ENCODE assay signal across 14 cellular contexts in genomic region chr19:888615-889385, GRCh38. TPM values are rescaled to one million over a fixed set of nuclear protein-coding genes. Genes with fewer than 3 reads are reported as not detected.
DNase-seq lines count a peak whose midpoint lies in the region; ATAC-seq and TF ChIP-seq lines count a peak whose summit lies in the region.
"Had no signal": no experiment of that assay in that cellular context is flagged by ENCODE, and none has a peak within 500 bp of the region (broad histone marks: within the 10 kb centered on the region; RNA-seq: fewer than 3 reads in every experiment).

No MANE protein-coding gene starts in this region.

- no peak overlapping the region for H2AK5ac ChIP-seq in neuronal stem cell (ENCODE audit: low read depth, low read length)

- H3K4ac ChIP-seq in neuronal stem cell (ENCODE audit: low read length): no peak overlapping the region

- no peak overlapping the region for H4K8ac ChIP-seq in neuronal stem cell (ENCODE audit: low read depth, low read length)

- TF ChIP-seq CTCF in Panc1 (IDR thresholded peaks at IDR 0.05): no peak
- TF ChIP-seq CTCF in foreskin fibroblast (IDR thresholded peaks at IDR 0.05; ENCODE audit: low read depth, low read length): no peak

- H2BK120ac ChIP-seq in neuronal stem cell (ENCODE audit: low read depth, low read length): no peak overlapping the region

- no peak overlapping the region for H3K4me3 Mint-ChIP-seq in activated CD4-positive, alpha-beta T cell treated with anti-CD3 and anti-CD28 coated beads for 36 hours
- H3K4me3 Mint-ChIP-seq in activated T-cell treated with anti-CD3 and anti-CD28 coated beads, Interleukin-2, amount 50 U/mL, for 4 hours: peak overlapping the region; percentile 20

- H2BK15ac ChIP-seq in neuronal stem cell (ENCODE audit: low read length): no peak overlapping the region

- H3K4me1 Mint-ChIP-seq in activated CD4-positive, alpha-beta T cell treated with anti-CD3 and anti-CD28 coated beads for 36 hours: peaks cover 10% of the 10 kb centered on the region
- peaks cover 27% of the 10 kb centered on the region for H3K4me1 Mint-ChIP-seq in activated T-cell treated with anti-CD3 and anti-CD28 coated beads, Interleukin-2, amount 50 U/mL, for 4 hours (ENCODE audit: low read depth)

- H3K9me3 Mint-ChIP-seq in activated CD4-positive, alpha-beta T cell treated with anti-CD3 and anti-CD28 coated beads for 36 hours (ENCODE audit: low read depth): no peaks in the 10 kb centered on the region
- H3K9me3 Mint-ChIP-seq in activated T-cell treated with anti-CD3 and anti-CD28 coated beads, Interleukin-2, amount 50 U/mL, for 4 hours: no peaks in the 10 kb centered on the region

- H3K27ac ChIP-seq in Panc1 (ENCODE audit: low read length) (no peak overlapping the region), neuronal stem cell (replicated peaks; ENCODE audit: low read length) (no peak overlapping the region)

- CTCF ChIA-PET in activated CD4-positive, alpha-beta T cell treated with anti-CD3 and anti-CD28 coated beads for 36 hours (lab: Charles Lee): no interaction called here
- CTCF ChIA-PET in Panc1 (lab: Charles Lee): no interaction called here

- H3K27me3 ChIP-seq in Panc1 (ENCODE audit: control insufficient read depth, insufficient read depth, low read length) (no peaks in the 10 kb centered on the region), neuronal stem cell (ENCODE audit: control insufficient read depth in 3 of 3, insufficient read depth in 3 of 3, low read depth in 1 of 3, low read length in 3 of 3) (no peaks in the 10 kb centered on the region)

- no peak overlapping the region for H4K91ac ChIP-seq in neuronal stem cell (ENCODE audit: low read depth, low read length, poor library complexity)

- H3K4me2 ChIP-seq in neuronal stem cell (ENCODE audit: insufficient read depth, low read length, poor library complexity, severe bottlenecking): no peak overlapping the region

- no peaks in the 10 kb centered on the region for H3K27me3 Mint-ChIP-seq in activated CD4-positive, alpha-beta T cell treated with anti-CD3 and anti-CD28 coated beads for 36 hours
- H3K27me3 Mint-ChIP-seq in activated T-cell treated with anti-CD3 and anti-CD28 coated beads, Interleukin-2, amount 50 U/mL, for 4 hours (ENCODE audit: low read depth): no peaks in the 10 kb centered on the region

- intact Hi-C loops in activated CD4-positive, alpha-beta T cell treated with anti-CD3 and anti-CD28 coated beads for 36 hours (cut with DNase I, micrococcal nuclease): no loop called here
- intact Hi-C loops in Panc1 (cut with micrococcal nuclease; ENCODE audit: unreplicated experiment): no loop called here

- BruUV-seq in Panc1 (replicated peaks; lab: Mats Ljungman, UMichigan): TSS peak; percentile 70

- peaks cover 6% of the 10 kb centered on the region for H3K36me3 Mint-ChIP-seq in activated CD4-positive, alpha-beta T cell treated with anti-CD3 and anti-CD28 coated beads for 36 hours (ENCODE audit: low read depth)
- H3K36me3 Mint-ChIP-seq in activated T-cell treated with anti-CD3 and anti-CD28 coated beads, Interleukin-2, amount 50 U/mL, for 4 hours (ENCODE audit: insufficient read depth): no peaks in the 10 kb centered on the region

- DNase-seq in activated CD4-positive, alpha-beta T cell treated with anti-CD3 and anti-CD28 coated beads for 36 hours: peak; percentile 55
- DNase-seq in activated CD4-positive, alpha-beta T cell treated with anti-CD3 and anti-CD28 coated beads for 1 hour: no peak
- DNase-seq in Panc1 (ENCODE audit: low read depth, low spot score) (no peak), neuronal stem cell (ENCODE audit: low spot score) (no peak), SW 1271 (lab: John Stamatoyannopoulos, UW) (no peak), NCI-H2107 (lab: John Stamatoyannopoulos, UW) (no peak), foreskin fibroblast (no peak)
- DNase-seq in activated T-cell treated with anti-CD3 and anti-CD28 coated beads, Interleukin-2, amount 50 U/mL, for 4 hours: peak; percentile 29
- DNase-seq: anterior cingulate cortex, dermis blood vessel endothelial cell, mucosa of descending colon had no signal

- H3K23ac ChIP-seq in neuronal stem cell (ENCODE audit: low read depth, low read length, poor library complexity): no peak overlapping the region

- H3K4me3 ChIP-seq in Panc1 (ENCODE audit: low read depth in 2 of 2, low read length in 2 of 2) (no peak overlapping the region), neuronal stem cell (ENCODE audit: low read length in 2 of 2) (no peak overlapping the region), foreskin fibroblast (ENCODE audit: low read depth in 1 of 2, low read length in 2 of 2) (no peak overlapping the region)
- H3K4me3 ChIP-seq: mucosa of descending colon had no signal

- in situ Hi-C loops in Panc1 (cut with HindIII; ENCODE audit: low pct_unique_long_range_greater_than_20kb, low sequenced_read_pairs): no loop called here

- H3K9ac ChIP-seq in neuronal stem cell (ENCODE audit: low read depth, low read length, poor library complexity): peak overlapping the region; percentile 21

- H3K9me3 ChIP-seq in Panc1 (ENCODE audit: control insufficient read depth, insufficient read depth, low read depth, low read length): no peaks in the 10 kb centered on the region
- peaks cover 0 to 2% of the 10 kb centered on the region in 2 donors for H3K9me3 ChIP-seq in neuronal stem cell (replicated peaks in 1 of 2; ENCODE audit: control insufficient read depth in 2 of 2, insufficient read depth in 1 of 2, low read depth in 1 of 2, low read length in 2 of 2)
- H3K9me3 ChIP-seq: mucosa of descending colon had no signal

- H3K18ac ChIP-seq in neuronal stem cell (ENCODE audit: low read length): no peak overlapping the region

- H3K36me3 ChIP-seq in Panc1 (ENCODE audit: control insufficient read depth, insufficient read depth, low read length) (no peaks in the 10 kb centered on the region), neuronal stem cell (replicated peaks in 1 of 2; ENCODE audit: control insufficient read depth in 2 of 2, insufficient read depth in 2 of 2, low read length in 2 of 2) (peaks cover 33 to 69% of the 10 kb centered on the region in 2 donors)

- no peaks in the 10 kb centered on the region for H3K4me1 ChIP-seq in Panc1 (ENCODE audit: control insufficient read depth, insufficient read depth, low read length)
- no peaks in the 10 kb centered on the region for H3K4me1 ChIP-seq in neuronal stem cell (ENCODE audit: control insufficient read depth in 2 of 2, insufficient read depth in 1 of 2, low read depth in 1 of 2, low read length in 2 of 2)

- POLR2A ChIA-PET in activated CD4-positive, alpha-beta T cell treated with anti-CD3 and anti-CD28 coated beads for 36 hours (lab: Charles Lee): no interaction called here
- POLR2A ChIA-PET in Panc1 (lab: Charles Lee): no interaction called here

- WGBS in neuronal stem cell (ENCODE audit: extremely low coverage in 2 of 2, insufficient read length in 2 of 2, insufficient replicate concordance in 1 of 2), 2 donors: no CpG with 5 or more reads among the region's 27 CpGs

- no peak overlapping the region for H3K14ac ChIP-seq in neuronal stem cell (ENCODE audit: low read length)

- H2AFZ ChIP-seq in neuronal stem cell (ENCODE audit: low read length): no peak overlapping the region

- H3K27ac Mint-ChIP-seq in activated CD4-positive, alpha-beta T cell treated with anti-CD3 and anti-CD28 coated beads for 36 hours: peak overlapping the region; percentile 60

- H2BK12ac ChIP-seq in neuronal stem cell (ENCODE audit: low read length): no peak overlapping the region

- peaks cover 16% of the 10 kb centered on the region for H3K79me1 ChIP-seq in neuronal stem cell (ENCODE audit: low read depth, low read length)

- peak overlapping the region; percentile 53 for H2BK5ac ChIP-seq in neuronal stem cell (ENCODE audit: low read length)

- ATAC-seq in activated CD4-positive, alpha-beta T cell treated with anti-CD3 and anti-CD28 coated beads for 36 hours: no peak
- ATAC-seq in Panc1: no peak
- ATAC-seq in activated T-cell treated with anti-CD3 and anti-CD28 coated beads, Interleukin-2, amount 50 U/mL, for 4 hours: peak in 1 of 2 donors; percentile 9
- ATAC-seq: mucosa of descending colon, Right ventricle myocardium inferior had no signal

RNA-seq across cellular contexts. Expression of gene MED16, which starts 4.2 kb away (rescaled TPM):
- total RNA-seq in activated CD4-positive, alpha-beta T cell treated with anti-CD3 and anti-CD28 coated beads for 36 hours: 10 to 100 TPM; 52.6 to 70.3 TPM
- 39.5 TPM for total RNA-seq in Panc1 (2021; ENCODE audit: unreplicated experiment)
- 58.1 TPM for polyA plus RNA-seq in Panc1 (2012; ENCODE audit: insufficient read length)
- 10 to 100 TPM; 70.4 to 73.9 (median 73.6) TPM for total RNA-seq in activated T-cell treated with anti-CD3 and anti-CD28 coated beads, Interleukin-2, amount 50 U/mL, for 4 hours
- polyA plus RNA-seq in neuronal stem cell (2013, experiment 1 of 2): 33.3 TPM
- 32.9 TPM for polyA plus RNA-seq in neuronal stem cell (2013, experiment 2 of 2)

RNA-seq across cellular contexts. Expression of gene RNU6-9, which starts 4.5 kb away (rescaled TPM):
- total RNA-seq in activated CD4-positive, alpha-beta T cell treated with anti-CD3 and anti-CD28 coated beads for 36 hours: not detected
- not detected for total RNA-seq in Panc1 (2021; ENCODE audit: unreplicated experiment)
- polyA plus RNA-seq in Panc1 (2012; ENCODE audit: insufficient read length): not detected
- total RNA-seq in activated T-cell treated with anti-CD3 and anti-CD28 coated beads, Interleukin-2, amount 50 U/mL, for 4 hours: not detected
- not detected for polyA plus RNA-seq in neuronal stem cell (2013, experiment 1 of 2)
- not detected for polyA plus RNA-seq in neuronal stem cell (2013, experiment 2 of 2)
- total RNA-seq: A172, dermis blood vessel endothelial cell, mucosa of descending colon, Right ventricle myocardium inferior had no signal
- polyA plus RNA-seq: thymus had no signal

RNA-seq across cellular contexts. Expression of gene R3HDM4, which starts 24.2 kb away (rescaled TPM):
- total RNA-seq in activated CD4-positive, alpha-beta T cell treated with anti-CD3 and anti-CD28 coated beads for 36 hours: 10 to 100 TPM; 73.7 to 83.3 TPM
- 43.5 TPM for total RNA-seq in Panc1 (2021; ENCODE audit: unreplicated experiment)
- 39.7 TPM for polyA plus RNA-seq in Panc1 (2012; ENCODE audit: insufficient read length)
- total RNA-seq in activated T-cell treated with anti-CD3 and anti-CD28 coated beads, Interleukin-2, amount 50 U/mL, for 4 hours: 10 to 100 TPM; 92.3 to 97.7 (median 96.3) TPM
- polyA plus RNA-seq in neuronal stem cell (2013, experiment 1 of 2): 52.8 TPM
- 52.4 TPM for polyA plus RNA-seq in neuronal stem cell (2013, experiment 2 of 2)

RNA-seq across cellular contexts. Expression of gene KISS1R, which starts 28.3 kb away (rescaled TPM):
- total RNA-seq in activated CD4-positive, alpha-beta T cell treated with anti-CD3 and anti-CD28 coated beads for 36 hours: 10 to 100 TPM; 14.3 to 18.4 TPM
- total RNA-seq in Panc1 (2021; ENCODE audit: unreplicated experiment): 0.92 TPM
- polyA plus RNA-seq in Panc1 (2012; ENCODE audit: insufficient read length): 6.5 TPM
- 1 to 10 TPM; 2.9 to 5.1 (median 3.3) TPM for total RNA-seq in activated T-cell treated with anti-CD3 and anti-CD28 coated beads, Interleukin-2, amount 50 U/mL, for 4 hours
- polyA plus RNA-seq in neuronal stem cell (2013, experiment 1 of 2): 0.29 TPM
- 0.39 TPM for polyA plus RNA-seq in neuronal stem cell (2013, experiment 2 of 2)
- total RNA-seq: A172, dermis blood vessel endothelial cell, mucosa of descending colon, Right ventricle myocardium inferior had no signal

RNA-seq across cellular contexts. Expression of gene CFD, which starts 29.3 kb away (rescaled TPM):
- 1 to 10 TPM in 1 of 2 experiments, under 1 TPM in 1; 0.79 to 1.5 TPM for total RNA-seq in activated CD4-positive, alpha-beta T cell treated with anti-CD3 and anti-CD28 coated beads for 36 hours
- total RNA-seq in Panc1 (2021; ENCODE audit: unreplicated experiment): 9.9 TPM
- polyA plus RNA-seq in Panc1 (2012; ENCODE audit: insufficient read length): 58.2 TPM
- 1 to 10 TPM in 2 of 3 donors, under 1 TPM in 1; 0.49 to 1.9 (median 1.1) TPM for total RNA-seq in activated T-cell treated with anti-CD3 and anti-CD28 coated beads, Interleukin-2, amount 50 U/mL, for 4 hours
- 0.18 TPM for polyA plus RNA-seq in neuronal stem cell (2013, experiment 1 of 2)
- polyA plus RNA-seq in neuronal stem cell (2013, experiment 2 of 2): 0.14 TPM
- total RNA-seq: dermis blood vessel endothelial cell had no signal

Comparison
In these comparisons a context has a peak if more than half of its experiments do, and no peak if none do; other contexts are left out.
1. DNase-seq: peak in activated CD4-positive, alpha-beta T cell treated with anti-CD3 and anti-CD28 coated beads for 36 hours (single experiment) and activated T-cell treated with anti-CD3 and anti-CD28 coated beads, Interleukin-2, amount 50 U/mL, for 4 hours (single experiment); none in activated CD4-positive, alpha-beta T cell treated with anti-CD3 and anti-CD28 coated beads for 1 hour (single experiment), Panc1 (single experiment), neuronal stem cell (single experiment), SW 1271 (0 of 2), NCI-H2107 (single experiment) and foreskin fibroblast (0 of 2).